Comparison of ENCODE assay signal across 8 cellular contexts in genomic region chr1:2529776-2530500, GRCh38.
A peak's percentile ranks its signal among the peaks of the same experiment; 100 is the strongest.
DNase-seq lines count a peak whose midpoint lies in the region; ATAC-seq and TF ChIP-seq lines count a peak whose summit lies in the region.

Gene HES5 (minus strand): TSS chr1:2530263. CDS start chr1:2530164, 99 bp downstream.

- peak within 1 kb of the TSS; percentile 48 for H3K4me3 ChIP-seq in rectal smooth muscle tissue (ENCODE audit: low read length)

- no peak for ATAC-seq in GM21723 (IDR thresholded peaks at IDR 0.05; ENCODE audit: unreplicated experiment)
- ATAC-seq in HG03159 (IDR thresholded peaks at IDR 0.05; ENCODE audit: unreplicated experiment), result no peak
- no peak for ATAC-seq in GM19452 (IDR thresholded peaks at IDR 0.05; ENCODE audit: unreplicated experiment)
- no peak for ATAC-seq in HG03565 (IDR thresholded peaks at IDR 0.05; ENCODE audit: unreplicated experiment)

- no peaks in the 10 kb centered on the region for H3K36me3 ChIP-seq in rectal smooth muscle tissue (ENCODE audit: control insufficient read depth, insufficient read depth, low read length)

- H3K27ac ChIP-seq in rectal smooth muscle tissue (ENCODE audit: low read depth, low read length), result no peak within 1 kb of the TSS

- no peak within 1 kb of the TSS for H3K9ac ChIP-seq in rectal smooth muscle tissue (ENCODE audit: low read length)

- peak; percentile 59 for DNase-seq in SW480 (ENCODE audit: low spot score)
- DNase-seq in erythroblast (lab: John Stamatoyannopoulos, UW), result peak; percentile 58

- H3K4me1 ChIP-seq in rectal smooth muscle tissue (ENCODE audit: control insufficient read depth, insufficient read depth, low read length), result peaks cover 8% of the 10 kb centered on the region

- H3K27me3 ChIP-seq in rectal smooth muscle tissue (ENCODE audit: control insufficient read depth, insufficient read depth, low read length), result peaks cover 19% of the 10 kb centered on the region

- TF ChIP-seq POLR2A in GM18951 (IDR thresholded peaks at IDR 0.05; ENCODE audit: extremely low read depth, insufficient read depth, insufficient read length) (peak; percentile 12), erythroblast (IDR thresholded peaks at IDR 0.05; ENCODE audit: low read length) (no peak)

- in situ Hi-C loops in GM18951 (cut with MboI; ENCODE audit: low sequenced_read_pairs, unreplicated experiment), result loop anchor here (25.0 kb wide), 1 partner anchor 118 kb away; the partner anchor contains the start of gene PEX10
